Comparison of ENCODE assay signal across 8 cellular contexts in genomic region chr9:136806631-136807201, GRCh38. TPM values are rescaled to one million over a fixed set of nuclear protein-coding genes. Genes with fewer than 3 reads are reported as not detected.
DNase-seq lines count a peak whose midpoint lies in the region; ATAC-seq lines count a peak whose summit lies in the region.
"Had no signal": no experiment of that assay in that cellular context is flagged by ENCODE, and none has a peak within 500 bp of the region (broad histone marks: within the 10 kb centered on the region; RNA-seq: fewer than 3 reads in every experiment).

No MANE protein-coding gene starts in this region.

- peaks cover 4% of the 10 kb centered on the region for H3K27me3 ChIP-seq in HUES64 (ENCODE audit: insufficient read depth, low read length)

- peak overlapping the region; percentile 97 for H3K9ac ChIP-seq in HUES64 (ENCODE audit: low read depth, low read length)

- H3K4me1 ChIP-seq in HUES64 (ENCODE audit: insufficient read depth, low read length), result peaks cover 16% of the 10 kb centered on the region

- H3K36me3 ChIP-seq in HUES64 (ENCODE audit: insufficient read depth, low read length), result peaks cover 20% of the 10 kb centered on the region

- ATAC-seq in left colon (peak; percentile 4), HG02610 (IDR thresholded peaks at IDR 0.05; ENCODE audit: unreplicated experiment) (no peak)

- H3K27ac ChIP-seq in HUES64 (ENCODE audit: low read depth, low read length), result no peak overlapping the region; the same call in 1 of the 2 replicates
- peak overlapping the region; percentile 88 for H3K27ac ChIP-seq in angular gyrus (ENCODE audit: low read depth, low read length)
- H3K27ac ChIP-seq in temporal lobe (ENCODE audit: low read depth, low read length), result peak overlapping the region; percentile 74

- intact Hi-C loops in left colon (cut with DNase I, micrococcal nuclease), result no loop called here

- WGBS in HUES64, result 83% methylated on average over 25 of the region's 25 CpGs

- no peaks in the 10 kb centered on the region for H3K9me3 ChIP-seq in HUES64 (ENCODE audit: insufficient read depth, low read depth, low read length)

- DNase-seq in left colon (no peak), iPS-NIHi7 (ENCODE audit: extremely low spot score) (no peak), DMS79 (lab: John Stamatoyannopoulos, UW) (no peak)

- H3K4me3 ChIP-seq in HUES64 (ENCODE audit: low read length), result peak overlapping the region; percentile 98

RNA-seq across cellular contexts. Expression of gene RABL6, which starts 1.0 kb away (rescaled TPM):
- 108 TPM for polyA plus RNA-seq in HUES64 (2013, experiment 1 of 2)
- 108 TPM for polyA plus RNA-seq in HUES64 (2013, experiment 2 of 2)
- total RNA-seq in left colon (100 to 1,000 TPM; 120 to 132 TPM), temporal lobe (29.5 TPM)

RNA-seq across cellular contexts. Expression of gene CCDC183, which starts 10.6 kb away (rescaled TPM):
- not detected for polyA plus RNA-seq in HUES64 (2013, experiment 1 of 2)
- polyA plus RNA-seq in HUES64 (2013, experiment 2 of 2), result 0.95 TPM
- total RNA-seq in left colon (10 to 100 TPM; 20.6 to 35.1 TPM), temporal lobe (2.2 TPM)
- total RNA-seq: M059J had no signal

RNA-seq across cellular contexts. Expression of gene TMEM141, which starts 15.6 kb away (rescaled TPM):
- 34.7 TPM for polyA plus RNA-seq in HUES64 (2013, experiment 1 of 2)
- polyA plus RNA-seq in HUES64 (2013, experiment 2 of 2), result 37.5 TPM
- total RNA-seq in left colon, result 100 to 1,000 TPM; 239 to 377 TPM
- 8.9 TPM for total RNA-seq in temporal lobe

RNA-seq across cellular contexts. Expression of gene AJM1, which starts 35.6 kb away (rescaled TPM):
- 0.70 TPM for polyA plus RNA-seq in HUES64 (2013, experiment 1 of 2)
- 0.51 TPM for polyA plus RNA-seq in HUES64 (2013, experiment 2 of 2)
- total RNA-seq in left colon, result 10 to 100 TPM; 10.4 to 11.1 TPM
- 2.5 TPM for total RNA-seq in temporal lobe

RNA-seq across cellular contexts. Expression of gene LCN15, which starts 42.4 kb away (rescaled TPM):
- 0.35 TPM for polyA plus RNA-seq in HUES64 (2013, experiment 1 of 2)
- polyA plus RNA-seq in HUES64 (2013, experiment 2 of 2), result 1.0 TPM
- total RNA-seq in left colon (10 to 100 TPM in 1 of 2 donors, 1 to 10 TPM in 1; 8.0 to 15.9 TPM), temporal lobe (not detected)
- total RNA-seq: M059J had no signal

Comparison
In these comparisons a context has a peak if more than half of its experiments do, and no peak if none do; other contexts are left out.
1. RNA of gene TMEM141, which starts 15.6 kb away (total RNA-seq): 239 to 377 TPM in left colon; 8.9 TPM in temporal lobe (single experiment); every median in the first group is over 10 times any median in the second.